In genomic region chr2:201263774-201264173, GRCh38 we compare ENCODE assay signal across 14 cellular contexts. TPM values are rescaled to one million over a fixed set of nuclear protein-coding genes. Genes with fewer than 3 reads are reported as not detected.
DNase-seq lines count a peak whose midpoint lies in the region; ATAC-seq and TF ChIP-seq lines count a peak whose summit lies in the region.
"Had no signal": no experiment of that assay in that cellular context is flagged by ENCODE, and none has a peak within 500 bp of the region (broad histone marks: within the 10 kb centered on the region; RNA-seq: fewer than 3 reads in every experiment).

No MANE protein-coding gene starts in this region.

- H3K4me3 ChIP-seq in KMS-11 (IDR thresholded peaks at IDR 0.05; ENCODE audit: insufficient read depth, low read depth, low read length) = no peak overlapping the region
- H3K4me3 ChIP-seq: cardiac muscle cell had no signal

- ATAC-seq in activated T-cell treated with anti-CD3 and anti-CD28 coated beads, Interleukin-2, amount 50 U/mL, for 72 hours (replicated peaks in 1 of 2) = no peak
- no peak for ATAC-seq in activated T-helper 17 cell treated with anti-CD3 and anti-CD28 coated beads, Interleukin-2, amount 50 U/mL, for 72 hours (replicated peaks)
- no peak for ATAC-seq in stimulated activated memory B cell treated with anti-CD40 and anti-IgM and Interleukin-4, amounts not matched to agents 10 μg/mL and 1 μg/mL and 100 μg/mL, for 72 hours
- ATAC-seq in HG02852 (IDR thresholded peaks at IDR 0.05; ENCODE audit: unreplicated experiment) = no peak
- ATAC-seq in GM18505 (IDR thresholded peaks at IDR 0.05; ENCODE audit: unreplicated experiment) = no peak

- peaks cover 98% of the 10 kb centered on the region for H3K79me2 ChIP-seq in KMS-11 (ENCODE audit: insufficient read depth, low read depth)

- peaks cover 24 to 30% of the 10 kb centered on the region in 2 donors for H3K36me3 Mint-ChIP-seq in activated T-cell treated with anti-CD3 and anti-CD28 coated beads, Interleukin-2, amount 50 U/mL, for 72 hours (ENCODE audit: insufficient read depth in 2 of 2)
- peaks cover 90% of the 10 kb centered on the region for H3K36me3 Mint-ChIP-seq in activated T-helper 17 cell treated with anti-CD3 and anti-CD28 coated beads, Interleukin-2, amount 50 U/mL, for 72 hours (ENCODE audit: low read depth)
- H3K36me3 Mint-ChIP-seq in stimulated activated memory B cell treated with anti-CD40 and anti-IgM and Interleukin-4, amounts not matched to agents 10 μg/mL and 1 μg/mL and 100 μg/mL, for 72 hours = peaks cover 25% of the 10 kb centered on the region

- peak overlapping the region; percentile 87 for H3K27ac Mint-ChIP-seq in activated T-cell treated with anti-CD3 and anti-CD28 coated beads, Interleukin-2, amount 50 U/mL, for 72 hours
- H3K27ac Mint-ChIP-seq in activated T-helper 17 cell treated with anti-CD3 and anti-CD28 coated beads, Interleukin-2, amount 50 U/mL, for 72 hours = peak overlapping the region; percentile 99
- peak overlapping the region; percentile 67 for H3K27ac Mint-ChIP-seq in stimulated activated memory B cell treated with anti-CD40 and anti-IgM and Interleukin-4, amounts not matched to agents 10 μg/mL and 1 μg/mL and 100 μg/mL, for 72 hours

- peak overlapping the region; percentile 79 to 82 for H3K4me3 Mint-ChIP-seq in activated T-cell treated with anti-CD3 and anti-CD28 coated beads, Interleukin-2, amount 50 U/mL, for 72 hours
- peak overlapping the region; percentile 100 for H3K4me3 Mint-ChIP-seq in activated T-helper 17 cell treated with anti-CD3 and anti-CD28 coated beads, Interleukin-2, amount 50 U/mL, for 72 hours
- peak overlapping the region; percentile 26 for H3K4me3 Mint-ChIP-seq in stimulated activated memory B cell treated with anti-CD40 and anti-IgM and Interleukin-4, amounts not matched to agents 10 μg/mL and 1 μg/mL and 100 μg/mL, for 72 hours

- no peak overlapping the region for H2AFZ ChIP-seq in KMS-11 (ENCODE audit: low read depth)

- H3K4me2 ChIP-seq in KMS-11 = peak overlapping the region; percentile 99

- H3K4me1 ChIP-seq in KMS-11 (ENCODE audit: low read depth, poor library complexity, severe bottlenecking) = peaks cover 75% of the 10 kb centered on the region

- TF ChIP-seq POLR2A in GM18505 (IDR thresholded peaks at IDR 0.05; ENCODE audit: borderline replicate concordance, extremely low read depth, insufficient read depth, insufficient read length) = no peak

- H3K36me3 ChIP-seq in KMS-11 (ENCODE audit: insufficient read depth) = no peaks in the 10 kb centered on the region
- H3K36me3 ChIP-seq: cardiac muscle cell had no signal

- no peaks in the 10 kb centered on the region for H3K9me3 Mint-ChIP-seq in activated T-cell treated with anti-CD3 and anti-CD28 coated beads, Interleukin-2, amount 50 U/mL, for 72 hours
- H3K9me3 Mint-ChIP-seq in activated T-helper 17 cell treated with anti-CD3 and anti-CD28 coated beads, Interleukin-2, amount 50 U/mL, for 72 hours = no peaks in the 10 kb centered on the region
- H3K9me3 Mint-ChIP-seq in stimulated activated memory B cell treated with anti-CD40 and anti-IgM and Interleukin-4, amounts not matched to agents 10 μg/mL and 1 μg/mL and 100 μg/mL, for 72 hours = no peaks in the 10 kb centered on the region

- peak overlapping the region; percentile 96; the same call in 1 of the 2 replicates for H3K27ac ChIP-seq in KMS-11
- H3K27ac ChIP-seq: cardiac muscle cell had no signal

- H3K9ac ChIP-seq in KMS-11 = peak overlapping the region; percentile 82; the same call in 1 of the 2 replicates

- H3K27me3 ChIP-seq in KMS-11 (ENCODE audit: insufficient read depth, low read depth) = no peaks in the 10 kb centered on the region
- H3K27me3 ChIP-seq: cardiac muscle cell had no signal

- no peak for DNase-seq in activated T-cell treated with anti-CD3 and anti-CD28 coated beads, Interleukin-2, amount 50 U/mL, for 72 hours
- DNase-seq in activated T-cell treated with anti-CD3 and anti-CD28 coated beads, Interleukin-2, amount 50 U/mL, for 1 hour = no peak
- no peak for DNase-seq in COLO668 (lab: John Stamatoyannopoulos, UW; ENCODE audit: unreplicated experiment)
- DNase-seq: activated gamma-delta T cell treated with Interleukin-2 at 50 U/mL for 16 hours; effector CD8-positive, alpha-beta T cell; NCI-H1105 treated with DMSO at 0.1 percent for 48 hours; NCI-H2227 treated with DMSO at 0.1 percent for 48 hours; substantia nigra had no signal

- TF ChIP-seq CTCF in KMS-11 (conservative IDR thresholded peaks at IDR 0.05; ENCODE audit: low read depth, low read length) = no peak

- H3K27me3 Mint-ChIP-seq in activated T-cell treated with anti-CD3 and anti-CD28 coated beads, Interleukin-2, amount 50 U/mL, for 72 hours (ENCODE audit: low read depth) = no peaks in the 10 kb centered on the region
- no peaks in the 10 kb centered on the region for H3K27me3 Mint-ChIP-seq in activated T-helper 17 cell treated with anti-CD3 and anti-CD28 coated beads, Interleukin-2, amount 50 U/mL, for 72 hours
- no peaks in the 10 kb centered on the region for H3K27me3 Mint-ChIP-seq in stimulated activated memory B cell treated with anti-CD40 and anti-IgM and Interleukin-4, amounts not matched to agents 10 μg/mL and 1 μg/mL and 100 μg/mL, for 72 hours

- H3K4me1 Mint-ChIP-seq in activated T-cell treated with anti-CD3 and anti-CD28 coated beads, Interleukin-2, amount 50 U/mL, for 72 hours (ENCODE audit: low read depth) = peaks cover 79% of the 10 kb centered on the region
- H3K4me1 Mint-ChIP-seq in activated T-helper 17 cell treated with anti-CD3 and anti-CD28 coated beads, Interleukin-2, amount 50 U/mL, for 72 hours = peaks cover 61% of the 10 kb centered on the region
- H3K4me1 Mint-ChIP-seq in stimulated activated memory B cell treated with anti-CD40 and anti-IgM and Interleukin-4, amounts not matched to agents 10 μg/mL and 1 μg/mL and 100 μg/mL, for 72 hours = peaks cover 69% of the 10 kb centered on the region

- no peaks in the 10 kb centered on the region for H4K20me1 ChIP-seq in KMS-11 (ENCODE audit: insufficient read depth)

RNA-seq across cellular contexts. Expression of gene CASP8, which starts 3.4 kb away (rescaled TPM):
- total RNA-seq in activated T-cell treated with anti-CD3 and anti-CD28 coated beads, Interleukin-2, amount 50 U/mL, for 72 hours = 10 to 100 TPM; 45.0 to 78.7 TPM
- 100 to 1,000 TPM; 119 to 128 TPM for total RNA-seq in activated T-helper 17 cell treated with anti-CD3 and anti-CD28 coated beads, Interleukin-2, amount 50 U/mL, for 72 hours

Comparison
In these comparisons a context has a peak if more than half of its experiments do, and no peak if none do; other contexts are left out.
1. H3K4me3 Mint-ChIP-seq: peak in every context shown above with its lines; median percentile 100 in activated T-helper 17 cell treated with anti-CD3 and anti-CD28 coated beads, Interleukin-2, amount 50 U/mL, for 72 hours; 80 in activated T-cell treated with anti-CD3 and anti-CD28 coated beads, Interleukin-2, amount 50 U/mL, for 72 hours; 26 in stimulated activated memory B cell treated with anti-CD40 and anti-IgM and Interleukin-4, amounts not matched to agents 10 μg/mL and 1 μg/mL and 100 μg/mL, for 72 hours.